ENCODE assay signal across 8 cellular contexts in genomic region chr1:108561731-108562326, GRCh38. TPM values are rescaled to one million over a fixed set of nuclear protein-coding genes. Genes with fewer than 3 reads are reported as not detected.
DNase-seq lines count a peak whose midpoint lies in the region; ATAC-seq and TF ChIP-seq lines count a peak whose summit lies in the region.

No MANE protein-coding gene starts in this region.

- DNase-seq in AG09319 (ENCODE audit: extremely low read depth, low read depth): no peak
- DNase-seq in NCI-H510A treated with DMSO at 0.1 percent for 48 hours (lab: John Stamatoyannopoulos, UW): peak; percentile 71
- DNase-seq in activated CD4-positive, alpha-beta T cell treated with anti-CD3 and anti-CD28 coated beads for 48 hours: peak; percentile 89
- peak; percentile 83 for DNase-seq in naive B cell
- peak; percentile 78 for DNase-seq in stimulated activated naive CD4-positive, alpha-beta T cell treated with Interleukin-2 at 50 U/mL for 16 hours (lab: John Stamatoyannopoulos, UW)

- no peak overlapping the region for H3K27ac Mint-ChIP-seq in dendritic cell treated with granulocyte-macrophage colony-stimulating factor and Interleukin-4, amounts not matched to agents 40 ng/mL and 50 ng/mL, for 4 days
- peak overlapping the region in 3 of 6 donors; percentile 13 to 70 (median 32) for H3K27ac Mint-ChIP-seq in naive B cell

- ATAC-seq in GM18867 (IDR thresholded peaks at IDR 0.05; ENCODE audit: unreplicated experiment): peak; percentile 46
- ATAC-seq in HG03097 (IDR thresholded peaks at IDR 0.05; ENCODE audit: low FRiP score, unreplicated experiment): peak; percentile 53
- ATAC-seq in naive B cell (ENCODE audit: low read depth in 2 of 2): peak; percentile 57

- intact Hi-C loops in dendritic cell treated with granulocyte-macrophage colony-stimulating factor and Interleukin-4, amounts not matched to agents 40 ng/mL and 50 ng/mL, for 4 days (cut with micrococcal nuclease): loop anchor here (1.0 kb wide), 1 partner anchor 50 kb away; no protein-coding TSS in a partner anchor

- H3K36me3 Mint-ChIP-seq in dendritic cell treated with granulocyte-macrophage colony-stimulating factor and Interleukin-4, amounts not matched to agents 40 ng/mL and 50 ng/mL, for 4 days (ENCODE audit: low read depth): peaks cover 9% of the 10 kb centered on the region
- H3K36me3 Mint-ChIP-seq in naive B cell: no peaks in the 10 kb centered on the region

- H3K4me3 Mint-ChIP-seq in dendritic cell treated with granulocyte-macrophage colony-stimulating factor and Interleukin-4, amounts not matched to agents 40 ng/mL and 50 ng/mL, for 4 days: peak overlapping the region; percentile 55
- H3K4me3 Mint-ChIP-seq in naive B cell: peak overlapping the region in 7 of 8 donors; percentile 36 to 99 (median 90)

- peak; percentile 27 for TF ChIP-seq CTCF in AG09319 (IDR thresholded peaks at IDR 0.05; ENCODE audit: low read depth, low read length)

- H3K4me1 Mint-ChIP-seq in dendritic cell treated with granulocyte-macrophage colony-stimulating factor and Interleukin-4, amounts not matched to agents 40 ng/mL and 50 ng/mL, for 4 days (ENCODE audit: low read depth): peaks cover 34% of the 10 kb centered on the region
- peaks cover 15 to 26% (median 22%) of the 10 kb centered on the region in 3 donors for H3K4me1 Mint-ChIP-seq in naive B cell

- H3K27me3 Mint-ChIP-seq in dendritic cell treated with granulocyte-macrophage colony-stimulating factor and Interleukin-4, amounts not matched to agents 40 ng/mL and 50 ng/mL, for 4 days: no peaks in the 10 kb centered on the region
- H3K27me3 Mint-ChIP-seq in naive B cell: no peaks in the 10 kb centered on the region

- no peaks in the 10 kb centered on the region for H3K9me3 Mint-ChIP-seq in dendritic cell treated with granulocyte-macrophage colony-stimulating factor and Interleukin-4, amounts not matched to agents 40 ng/mL and 50 ng/mL, for 4 days
- no peaks in the 10 kb centered on the region for H3K9me3 Mint-ChIP-seq in naive B cell

RNA-seq across cellular contexts. Expression of gene EEIG2, which starts 1.9 kb away (rescaled TPM):
- 1 to 10 TPM in 3 of 6 donors, under 1 TPM in 3; 0.43 to 2.5 (median 0.93) TPM for polyA plus RNA-seq in naive B cell (ENCODE audit: low read depth in 6 of 6)
